Comparison of ENCODE assay signal across 1 cellular context in genomic region chr1:85494957-85495266, GRCh38.
TF ChIP-seq lines count a peak whose summit lies in the region.

No MANE protein-coding gene starts in this region.

TF ChIP-seq in HCT116, 20 proteins besides CTCF, POLR2A, EP300 and RAD21 (continued from another document):
- TF ChIP-seq ZBTB33 (IDR thresholded peaks at IDR 0.05; ENCODE audit: extremely low read depth, insufficient replicate concordance, low read length): no peak
- TF ChIP-seq JUND (IDR thresholded peaks at IDR 0.05): no peak
- no peak for TF ChIP-seq FOSL1 (IDR thresholded peaks at IDR 0.05; ENCODE audit: low read depth)
